ENCODE assay signal across 21 cellular contexts in the genomic region with DNA sequence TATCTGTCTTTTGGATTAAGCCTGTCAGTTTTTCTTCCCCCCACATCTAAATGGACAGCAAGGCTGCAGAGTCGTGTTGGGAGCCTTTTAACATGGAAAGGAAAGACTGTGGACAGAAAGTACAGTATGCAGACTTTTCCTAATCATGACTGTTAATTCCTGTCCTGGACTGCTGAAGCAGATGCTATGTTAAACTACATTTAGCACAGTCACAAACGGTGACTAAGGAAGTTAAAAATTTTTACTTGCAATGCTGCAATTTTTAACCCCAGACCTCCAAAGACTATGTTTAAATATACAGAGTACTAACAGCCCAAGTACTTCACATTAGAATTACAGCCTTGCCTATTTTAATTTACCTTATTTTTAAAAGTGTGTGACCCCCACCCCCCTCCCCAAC. TPM values are rescaled to one million over a fixed set of nuclear protein-coding genes. Genes with fewer than 3 reads are reported as not detected.
"Had no signal": no experiment of that assay in that cellular context is flagged by ENCODE, and none has a peak within 500 bp of the region (broad histone marks: within the 10 kb centered on the region; RNA-seq: fewer than 3 reads in every experiment).

No MANE protein-coding gene starts in this region.

- H3K4me2 ChIP-seq: neural progenitor cell had no signal

- H3K9me3 ChIP-seq: prostate gland, right atrium auricular region had no signal

- H3K4me3 ChIP-seq: neural progenitor cell, prostate gland, right atrium auricular region, stomach had no signal

- DNase-seq: activated CD4-positive, alpha-beta T cell treated with anti-CD3 and anti-CD28 coated beads for 36 hours; activated CD4-positive, alpha-beta T cell treated with anti-CD3 and anti-CD28 coated beads, Interleukin-2, amount 50 U/mL, for 48 hours; activated gamma-delta T cell treated with Interleukin-2 at 50 U/mL for 16 hours; anterior cingulate cortex; cerebellar nuclear complex; cortex of kidney; effector memory CD4-positive, alpha-beta T cell; naive thymus-derived CD4-positive, alpha-beta T cell; stimulated activated CD4-positive, alpha-beta T cell treated with anti-CD3 and anti-CD28 coated beads, Interleukin-2, amount 100 ng/mL, for 48 hours; stomach; trophoblast cell had no signal

- ATAC-seq: activated CD4-positive, alpha-beta T cell treated with anti-CD3 and anti-CD28 coated beads for 36 hours; left ventricle myocardium superior; naive thymus-derived CD4-positive, alpha-beta T cell; WTC11 had no signal

- H3K27ac Mint-ChIP-seq: activated CD4-positive, alpha-beta T cell treated with anti-CD3 and anti-CD28 coated beads for 36 hours; activated naive CD8-positive, alpha-beta T cell; activated T-helper 1 cell treated with anti-CD3 and anti-CD28 coated beads, Interleukin-12 subunit alpha, Interleukin-12 subunit beta, Interleukin-2, Interleukin-4 antibody, amounts not matched to agents 30 ng/mL and 10 ng/mL and 1 ng/mL, durations not matched to agents 14 hours and 24 hours and 36 hours; naive thymus-derived CD4-positive, alpha-beta T cell; neural progenitor cell; T-helper 2 cell treated with Interferon-gamma antibody and Interleukin-4, amounts not matched to agents 5 μg/mL and 100 μg/mL, for 36 hours had no signal

- H3K27ac ChIP-seq: neural progenitor cell, prostate gland, right atrium auricular region, stomach had no signal

- H3K36me3 ChIP-seq: neural progenitor cell, prostate gland, right atrium auricular region, stomach had no signal

- H3K36me3 Mint-ChIP-seq: activated naive CD8-positive, alpha-beta T cell; naive thymus-derived CD4-positive, alpha-beta T cell had no signal

- H3K27me3 ChIP-seq: neural progenitor cell, right atrium auricular region, stomach had no signal

- H3K4me3 Mint-ChIP-seq: activated CD4-positive, alpha-beta T cell treated with anti-CD3 and anti-CD28 coated beads for 36 hours; activated naive CD8-positive, alpha-beta T cell; activated T-helper 1 cell treated with anti-CD3 and anti-CD28 coated beads, Interleukin-12 subunit alpha, Interleukin-12 subunit beta, Interleukin-2, Interleukin-4 antibody, amounts not matched to agents 30 ng/mL and 10 ng/mL and 1 ng/mL, durations not matched to agents 14 hours and 24 hours and 36 hours; naive thymus-derived CD4-positive, alpha-beta T cell; neural progenitor cell; T-helper 2 cell treated with Interferon-gamma antibody and Interleukin-4, amounts not matched to agents 5 μg/mL and 100 μg/mL, for 36 hours; WTC11 had no signal

- H3K27me3 Mint-ChIP-seq: activated CD4-positive, alpha-beta T cell treated with anti-CD3 and anti-CD28 coated beads for 36 hours; activated naive CD8-positive, alpha-beta T cell had no signal

- H2AFZ ChIP-seq: neural progenitor cell had no signal

- H3K4me1 ChIP-seq: prostate gland had no signal

- H3K4me1 Mint-ChIP-seq: activated CD4-positive, alpha-beta T cell treated with anti-CD3 and anti-CD28 coated beads for 36 hours; naive thymus-derived CD4-positive, alpha-beta T cell had no signal

- H3K9me3 Mint-ChIP-seq: activated T-helper 1 cell treated with anti-CD3 and anti-CD28 coated beads, Interleukin-12 subunit alpha, Interleukin-12 subunit beta, Interleukin-2, Interleukin-4 antibody, amounts not matched to agents 30 ng/mL and 10 ng/mL and 1 ng/mL, durations not matched to agents 14 hours and 24 hours and 36 hours; WTC11 had no signal

RNA-seq across cellular contexts. Expression of a gene that starts 51.8 kb away (rescaled TPM):
- total RNA-seq: activated CD4-positive, alpha-beta T cell treated with anti-CD3 and anti-CD28 coated beads for 36 hours; activated T-helper 1 cell treated with anti-CD3 and anti-CD28 coated beads, Interleukin-12 subunit alpha, Interleukin-12 subunit beta, Interleukin-2, Interleukin-4 antibody, amounts not matched to agents 30 ng/mL and 10 ng/mL and 1 ng/mL, durations not matched to agents 14 hours and 24 hours and 36 hours; fibroblast of villous mesenchyme; left ventricle myocardium superior; mononuclear cell; naive thymus-derived CD4-positive, alpha-beta T cell had no signal
- polyA plus RNA-seq: naive thymus-derived CD4-positive, alpha-beta T cell had no signal
